In the genomic region with DNA sequence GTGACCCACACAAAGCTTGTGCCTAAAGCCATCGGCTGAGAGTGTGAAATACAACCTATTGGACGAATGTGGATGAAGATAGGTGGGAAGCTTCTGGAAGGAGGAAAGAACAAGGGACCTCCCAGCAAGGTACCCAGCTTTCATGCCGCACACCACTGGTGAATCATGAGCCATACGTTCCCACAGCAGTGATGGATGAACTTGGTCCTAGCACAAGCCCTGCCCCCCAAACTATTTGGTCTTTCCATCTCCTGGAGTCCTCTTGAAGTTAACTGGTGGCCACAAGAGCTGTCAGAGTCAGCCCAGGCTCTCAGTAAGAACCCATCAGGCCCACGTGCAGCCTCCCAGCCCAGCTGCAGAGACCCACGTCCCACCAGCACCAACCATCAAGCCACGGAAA, we compare ENCODE assay signal across 24 cellular contexts.
"Had no signal": no experiment of that assay in that cellular context is flagged by ENCODE, and none has a peak within 500 bp of the region (broad histone marks: within the 10 kb centered on the region; RNA-seq: fewer than 3 reads in every experiment).

No MANE protein-coding gene starts in this region.

- H3K9ac ChIP-seq: KMS-11 had no signal

- H3K9me3 ChIP-seq: breast epithelium, SJSA1 had no signal

- H3K4me2 ChIP-seq: KMS-11 had no signal

- H3K4me3 Mint-ChIP-seq: activated B cell treated with CpG ODN at 0.5 μM for 24 hours; activated CD4-positive, alpha-beta T cell treated with anti-CD3 and anti-CD28 coated beads, Interleukin-2, amount 10 ng/mL, durations not matched to agents 24 days and 14 days; activated CD8-positive, alpha-beta memory T cell treated with anti-CD3 and anti-CD28 coated beads, Interleukin-2, amount 10 ng/mL, durations not matched to agents 7 days and 5 days; activated naive CD4-positive, alpha-beta T cell treated with anti-CD3 and anti-CD28 coated beads for 36 hours; activated naive CD8-positive, alpha-beta T cell; activated T-cell treated with anti-CD3 and anti-CD28 coated beads, Interleukin-2, amount 50 U/mL, for 24 hours; activated T-helper 1 cell treated with anti-CD3 and anti-CD28 coated beads, Interleukin-12 subunit alpha, Interleukin-12 subunit beta, Interleukin-2, Interleukin-4 antibody, amounts not matched to agents 30 ng/mL and 10 ng/mL and 1 ng/mL, durations not matched to agents 14 hours and 24 hours and 36 hours had no signal

- H3K27ac ChIP-seq: breast epithelium, KMS-11, SJSA1 had no signal

- H3K27me3 Mint-ChIP-seq: activated B cell treated with CpG ODN at 0.5 μM for 24 hours; activated CD8-positive, alpha-beta memory T cell treated with anti-CD3 and anti-CD28 coated beads, Interleukin-2, amount 10 ng/mL, durations not matched to agents 7 days and 5 days; activated naive CD8-positive, alpha-beta T cell; activated T-cell treated with anti-CD3 and anti-CD28 coated beads, Interleukin-2, amount 50 U/mL, for 24 hours; T-helper 17 cell had no signal

- H3K4me3 ChIP-seq: breast epithelium, SJSA1 had no signal

- ATAC-seq: activated CD8-positive, alpha-beta memory T cell treated with anti-CD3 and anti-CD28 coated beads, Interleukin-2, amount 10 ng/mL, durations not matched to agents 7 days and 5 days; T-helper 17 cell had no signal

- H3K27me3 ChIP-seq: breast epithelium, SJSA1 had no signal

- H3K4me1 Mint-ChIP-seq: activated B cell treated with CpG ODN at 0.5 μM for 24 hours; activated CD4-positive, alpha-beta T cell treated with anti-CD3 and anti-CD28 coated beads, Interleukin-2, amount 10 ng/mL, durations not matched to agents 24 days and 14 days; activated CD8-positive, alpha-beta memory T cell treated with anti-CD3 and anti-CD28 coated beads, Interleukin-2, amount 10 ng/mL, durations not matched to agents 7 days and 5 days; T-helper 17 cell had no signal

- H3K27ac Mint-ChIP-seq: activated B cell treated with CpG ODN at 0.5 μM for 24 hours; activated CD4-positive, alpha-beta T cell treated with anti-CD3 and anti-CD28 coated beads, Interleukin-2, amount 10 ng/mL, durations not matched to agents 24 days and 14 days; activated CD8-positive, alpha-beta memory T cell treated with anti-CD3 and anti-CD28 coated beads, Interleukin-2, amount 10 ng/mL, durations not matched to agents 7 days and 5 days; activated naive CD4-positive, alpha-beta T cell treated with anti-CD3 and anti-CD28 coated beads for 36 hours; activated naive CD8-positive, alpha-beta T cell; activated T-cell treated with anti-CD3 and anti-CD28 coated beads, Interleukin-2, amount 50 U/mL, for 24 hours; activated T-helper 1 cell treated with anti-CD3 and anti-CD28 coated beads, Interleukin-12 subunit alpha, Interleukin-12 subunit beta, Interleukin-2, Interleukin-4 antibody, amounts not matched to agents 30 ng/mL and 10 ng/mL and 1 ng/mL, durations not matched to agents 14 hours and 24 hours and 36 hours; T-helper 17 cell had no signal

- H3K4me1 ChIP-seq: breast epithelium had no signal

- H3K9me3 Mint-ChIP-seq: activated B cell treated with CpG ODN at 0.5 μM for 24 hours; activated CD4-positive, alpha-beta T cell treated with anti-CD3 and anti-CD28 coated beads, Interleukin-2, amount 10 ng/mL, durations not matched to agents 24 days and 14 days; activated naive CD4-positive, alpha-beta T cell treated with anti-CD3 and anti-CD28 coated beads for 36 hours; activated T-cell treated with anti-CD3 and anti-CD28 coated beads, Interleukin-2, amount 50 U/mL, for 24 hours had no signal

- DNase-seq: activated B cell treated with CpG ODN at 0.5 μM for 24 hours; activated CD4-positive, alpha-beta T cell treated with anti-CD3 and anti-CD28 coated beads for 1 hour; activated CD4-positive, alpha-beta T cell treated with anti-CD3 and anti-CD28 coated beads, Interleukin-2, amount 10 ng/mL, durations not matched to agents 24 days and 14 days; activated CD4-positive, alpha-beta T cell treated with anti-CD3 and anti-CD28 coated beads, Interleukin-2, amount 50 U/mL, for 48 hours; activated CD8-positive, alpha-beta memory T cell treated with anti-CD3 and anti-CD28 coated beads, Interleukin-2, amount 10 ng/mL, durations not matched to agents 7 days and 5 days; activated gamma-delta T cell; activated naive CD4-positive, alpha-beta T cell treated with anti-CD3 and anti-CD28 coated beads for 36 hours; activated T-cell treated with anti-CD3 and anti-CD28 coated beads, Interleukin-2, amount 50 U/mL, for 24 hours; caudate nucleus; NCI-H1092 treated with DMSO at 0.1 percent for 48 hours; NCI-H1436; NCI-H1694 treated with DMSO at 0.1 percent for 48 hours; NCI-H2029 treated with DMSO at 0.1 percent for 48 hours; NCI-H510A treated with DMSO at 0.1 percent for 48 hours; NCI-H69; NK-92 treated with Interleukin-12 subunit alpha and Interleukin-12 subunit beta, amount 100 ng/mL, for 24 hours; SHP77; T-helper 17 cell; T-helper 9 cell had no signal

- H3K36me3 ChIP-seq: breast epithelium had no signal

- H3K36me3 Mint-ChIP-seq: activated CD8-positive, alpha-beta memory T cell treated with anti-CD3 and anti-CD28 coated beads, Interleukin-2, amount 10 ng/mL, durations not matched to agents 7 days and 5 days; activated naive CD8-positive, alpha-beta T cell had no signal
